In the genomic region with DNA sequence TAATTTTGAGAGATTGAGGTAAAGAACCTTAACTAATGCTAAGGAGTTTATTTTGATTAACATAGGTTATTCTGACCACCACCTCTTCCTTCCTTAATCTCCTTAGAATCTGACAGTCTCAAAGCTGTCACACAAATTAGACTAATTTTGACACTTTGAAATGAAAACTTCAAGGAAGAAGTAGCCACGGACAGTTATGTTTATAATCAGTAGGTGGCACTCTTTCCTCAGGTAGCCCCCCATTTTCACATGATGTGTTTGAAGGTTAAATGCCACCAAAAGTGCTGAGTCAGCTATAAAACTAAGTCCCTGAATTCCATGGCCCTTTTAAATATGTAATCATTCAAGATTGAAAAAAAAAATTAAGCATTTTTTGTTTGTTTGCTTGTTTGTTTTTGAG, we compare ENCODE assay signal across 1 cellular context.
TF ChIP-seq lines count a peak whose summit lies in the region.

No MANE protein-coding gene starts in this region.

TF ChIP-seq in endothelial cell of umbilical vein, 7 proteins besides CTCF, POLR2A, EP300 and RAD21 (continued from another document):
- TF ChIP-seq, protein P1, sequence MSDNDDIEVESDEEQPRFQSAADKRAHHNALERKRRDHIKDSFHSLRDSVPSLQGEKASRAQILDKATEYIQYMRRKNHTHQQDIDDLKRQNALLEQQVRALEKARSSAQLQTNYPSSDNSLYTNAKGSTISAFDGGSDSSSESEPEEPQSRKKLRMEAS (IDR thresholded peaks at IDR 0.05; ENCODE audit: insufficient read depth, insufficient read length), result no peak
- TF ChIP-seq GATA2 (IDR thresholded peaks at IDR 0.05; ENCODE audit: insufficient read depth, insufficient read length, low read depth, low read length), result no peak
- no peak for TF ChIP-seq EZH2 (IDR thresholded peaks at IDR 0.05; ENCODE audit: borderline replicate concordance, low read depth, low read length, severe bottlenecking)
